In genomic region chr22:23893957-23894709, GRCh38 we compare ENCODE assay signal across 8 cellular contexts. TPM values are rescaled to one million over a fixed set of nuclear protein-coding genes. Genes with fewer than 3 reads are reported as not detected.
DNase-seq lines count a peak whose midpoint lies in the region; ATAC-seq, FAIRE-seq and TF ChIP-seq lines count a peak whose summit lies in the region.

Gene MIF (plus strand): TSS chr22:23894383. CDS start chr22:23894475, 92 bp downstream.

- WGBS in small intestine, 3 donors: 0 to 1% (median 1%) methylated on average over 50 to 71 of the region's 71 CpGs

- FAIRE-seq in small intestine (lab: Jason Lieb, UNC): no peak

- H3K4me3 ChIP-seq in WERI-Rb-1 (ENCODE audit: low read depth, low read length) (peak within 1 kb of the TSS; percentile 72), breast epithelium (peak within 1 kb of the TSS; percentile 75 to 88 (median 86)), iPS-20b (ENCODE audit: low read length) (peak within 1 kb of the TSS; percentile 92), small intestine (ENCODE audit: low read depth in 1 of 2, low read length in 2 of 2) (peak within 1 kb of the TSS; percentile 66 to 81)

- peak within 1 kb of the TSS; percentile 92 for H3K27ac ChIP-seq in WERI-Rb-1
- peak within 1 kb of the TSS; percentile 98 to 99 for H3K27ac ChIP-seq in breast epithelium
- peak within 1 kb of the TSS; percentile 90 for H3K27ac ChIP-seq in iPS-20b (ENCODE audit: low read length)
- peak within 1 kb of the TSS; percentile 82 to 96 for H3K27ac ChIP-seq in small intestine (ENCODE audit: low read depth in 1 of 2, low read length in 1 of 2)

- peak; percentile 94 for TF ChIP-seq POLR2A in breast epithelium (IDR thresholded peaks at IDR 0.05)

- H3K27me3 ChIP-seq in WERI-Rb-1 (ENCODE audit: insufficient read depth, low read depth, severe bottlenecking) (no peaks in the 10 kb centered on the region), breast epithelium (no peaks in the 10 kb centered on the region), iPS-20b (ENCODE audit: insufficient read depth, low read length) (no peaks in the 10 kb centered on the region), small intestine (ENCODE audit: control insufficient read depth in 2 of 2, insufficient read depth in 2 of 2, low read length in 2 of 2) (no peaks in the 10 kb centered on the region)

- intact Hi-C loops in breast epithelium (cut with DNase I; ENCODE audit: low total_unique reads): no loop called here

- no peaks in the 10 kb centered on the region for H3K4me1 ChIP-seq in breast epithelium
- H3K4me1 ChIP-seq in iPS-20b (ENCODE audit: insufficient read depth, low read length): peaks cover 15% of the 10 kb centered on the region
- peaks cover 3% of the 10 kb centered on the region in 2 donors for H3K4me1 ChIP-seq in small intestine (ENCODE audit: control insufficient read depth in 2 of 2, insufficient read depth in 1 of 2, low read depth in 1 of 2, low read length in 1 of 2)

- peak within 1 kb of the TSS; percentile 97 for H3K9ac ChIP-seq in iPS-20b (ENCODE audit: low read depth, low read length)

- peak; percentile 86 for TF ChIP-seq CTCF in WERI-Rb-1 (IDR thresholded peaks at IDR 0.05; ENCODE audit: low read depth, low read length)
- peak; percentile 83 to 91 (median 89) for TF ChIP-seq CTCF in breast epithelium (IDR thresholded peaks at IDR 0.05)

- H3K9me3 ChIP-seq in WERI-Rb-1 (ENCODE audit: severe bottlenecking): no peaks in the 10 kb centered on the region
- no peaks in the 10 kb centered on the region for H3K9me3 ChIP-seq in breast epithelium
- peaks cover 7% of the 10 kb centered on the region for H3K9me3 ChIP-seq in iPS-20b (ENCODE audit: insufficient read depth, low read depth, low read length)
- H3K9me3 ChIP-seq in small intestine (ENCODE audit: control insufficient read depth, low read depth): no peaks in the 10 kb centered on the region

- DNase-seq in AG08395 (ENCODE audit: low spot score): peak; percentile 96
- peak; percentile 94 for DNase-seq in NCI-H2227 (lab: John Stamatoyannopoulos, UW; ENCODE audit: unreplicated experiment)
- peak; percentile 98 for DNase-seq in WERI-Rb-1
- DNase-seq in breast epithelium (ENCODE audit: low spot score in 2 of 2): peak; percentile 91 to 96
- peak; percentile 92 for DNase-seq in small intestine

- peaks cover 39% of the 10 kb centered on the region for H3K36me3 ChIP-seq in WERI-Rb-1
- no peaks in the 10 kb centered on the region for H3K36me3 ChIP-seq in breast epithelium
- peaks cover 32% of the 10 kb centered on the region for H3K36me3 ChIP-seq in iPS-20b (ENCODE audit: insufficient read depth, low read depth, low read length)
- no peaks in the 10 kb centered on the region for H3K36me3 ChIP-seq in small intestine (ENCODE audit: control insufficient read depth in 2 of 2, insufficient read depth in 2 of 2, low read length in 2 of 2)

- ATAC-seq in GM18873 (IDR thresholded peaks at IDR 0.05; ENCODE audit: low FRiP score, unreplicated experiment) (peak; percentile 73), HG03135 (IDR thresholded peaks at IDR 0.05; ENCODE audit: unreplicated experiment) (peak; percentile 85)

RNA-seq across cellular contexts. Expression of gene MIF, which starts in this region (rescaled TPM):
- total RNA-seq in breast epithelium: 100 to 1,000 TPM; 191 to 466 (median 261) TPM
- polyA plus RNA-seq in small intestine: 100 to 1,000 TPM; 335 to 743 (median 354) TPM

Comparison
In these comparisons a context has a peak if more than half of its experiments do, and no peak if none do; other contexts are left out.
1. Peak in every context shown above with its lines: DNase-seq, ATAC-seq, H3K4me3 ChIP-seq and H3K27ac ChIP-seq.